In the genomic region with DNA sequence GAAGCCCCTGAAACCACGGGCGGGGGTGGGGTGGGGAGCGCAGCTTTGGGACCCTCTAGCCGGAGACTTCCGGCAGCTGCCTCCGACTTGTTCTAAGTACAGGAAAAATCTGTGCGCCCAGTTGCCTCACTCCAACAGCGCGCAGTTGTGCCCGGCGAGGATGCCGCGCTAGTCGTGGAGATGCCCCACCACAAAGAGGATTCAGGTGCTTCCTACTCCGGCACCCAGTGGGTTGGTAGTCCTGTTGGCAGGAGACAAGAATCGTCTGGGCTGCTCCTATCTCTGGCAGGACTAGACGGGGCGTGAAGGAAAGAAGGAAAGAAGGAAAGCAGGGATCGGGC, we compare ENCODE assay signal across 11 cellular contexts. TPM values are rescaled to one million over a fixed set of nuclear protein-coding genes. Genes with fewer than 3 reads are reported as not detected.
A peak's percentile ranks its signal among the peaks of the same experiment; 100 is the strongest.
DNase-seq lines count a peak whose midpoint lies in the region; ATAC-seq, FAIRE-seq and TF ChIP-seq lines count a peak whose summit lies in the region.
"Had no signal": no experiment of that assay in that cellular context is flagged by ENCODE, and none has a peak within 500 bp of the region (broad histone marks: within the 10 kb centered on the region; RNA-seq: fewer than 3 reads in every experiment).

No MANE protein-coding gene starts in this region.

- no peak for TF ChIP-seq POLR2A in spleen (IDR thresholded peaks at IDR 0.05)

- peaks cover 4% of the 10 kb centered on the region; the same call in 1 of the 2 replicates for H3K27me3 ChIP-seq in OCI-LY1 (ENCODE audit: insufficient read depth, low read length)
- peaks cover 3 to 93% (median 39%) of the 10 kb centered on the region in 7 donors for H3K27me3 ChIP-seq in spleen (replicated peaks in 1 of 7)
- H3K27me3 ChIP-seq: vagina had no signal

- H3K9ac ChIP-seq in OCI-LY1 (ENCODE audit: low read length): no peak overlapping the region

- no peaks in the 10 kb centered on the region for H4K20me1 ChIP-seq in OCI-LY1 (ENCODE audit: insufficient read depth, low read length)

- FAIRE-seq in frontal cortex (lab: Jason Lieb, UNC): no peak

- TF ChIP-seq CTCF in OCI-LY1 (IDR thresholded peaks at IDR 0.05; ENCODE audit: low read length): no peak
- TF ChIP-seq CTCF in glutamatergic neuron (IDR thresholded peaks at IDR 0.05; ENCODE audit: partially characterized antibody, unreplicated experiment): no peak
- no peak for TF ChIP-seq CTCF in spleen (IDR thresholded peaks at IDR 0.05 in 8 of 11, conservative IDR thresholded peaks at IDR 0.05 in 3 of 11)

- H3K9me3 Mint-ChIP-seq in activated CD4-positive, alpha-beta T cell treated with anti-CD3 and anti-CD28 coated beads, Interleukin-2, amount 10 ng/mL, durations not matched to agents 24 days and 14 days: no peaks in the 10 kb centered on the region
- H3K9me3 Mint-ChIP-seq in glutamatergic neuron (ENCODE audit: unreplicated experiment): peaks cover 4% of the 10 kb centered on the region

- intact Hi-C loops in activated CD4-positive, alpha-beta T cell treated with anti-CD3 and anti-CD28 coated beads, Interleukin-2, amount 10 ng/mL, durations not matched to agents 24 days and 14 days (cut with micrococcal nuclease): loop anchor here (10.0 kb wide), 3 partner anchors 291 to 1571 kb away; partner anchors contain the start of gene PALS2
- intact Hi-C loops in spleen (cut with DNase I; ENCODE audit: low total_unique reads): no loop called here

- no peak for ATAC-seq in GM18502 (IDR thresholded peaks at IDR 0.05; ENCODE audit: poor library complexity, unreplicated experiment)

- H2AFZ ChIP-seq in OCI-LY1 (ENCODE audit: low read length): no peak overlapping the region

- H3K4me1 Mint-ChIP-seq in activated CD4-positive, alpha-beta T cell treated with anti-CD3 and anti-CD28 coated beads, Interleukin-2, amount 10 ng/mL, durations not matched to agents 24 days and 14 days: peaks cover 3% of the 10 kb centered on the region
- peaks cover 6% of the 10 kb centered on the region for H3K4me1 Mint-ChIP-seq in glutamatergic neuron (ENCODE audit: low read depth, unreplicated experiment)

- no peak overlapping the region for H3K27ac ChIP-seq in OCI-LY1 (ENCODE audit: low read depth, low read length, poor library complexity, severe bottlenecking)
- H3K27ac ChIP-seq in spleen: no peak overlapping the region
- H3K27ac ChIP-seq: vagina had no signal

- H3F3A ChIP-seq in OCI-LY1 (ENCODE audit: insufficient read depth, low read length): no peaks in the 10 kb centered on the region

- H3K27ac Mint-ChIP-seq in activated CD4-positive, alpha-beta T cell treated with anti-CD3 and anti-CD28 coated beads, Interleukin-2, amount 10 ng/mL, durations not matched to agents 24 days and 14 days: no peak overlapping the region
- no peak overlapping the region for H3K27ac Mint-ChIP-seq in glutamatergic neuron (ENCODE audit: unreplicated experiment)

- no peaks in the 10 kb centered on the region for H3K9me2 ChIP-seq in OCI-LY1 (ENCODE audit: low read depth, low read length)

- peak overlapping the region; percentile 38; the same call in 1 of the 2 replicates for H3K4me2 ChIP-seq in OCI-LY1 (ENCODE audit: low read length)

- peaks cover 57% of the 10 kb centered on the region for H3K27me3 Mint-ChIP-seq in activated CD4-positive, alpha-beta T cell treated with anti-CD3 and anti-CD28 coated beads, Interleukin-2, amount 10 ng/mL, durations not matched to agents 24 days and 14 days
- peaks cover 13% of the 10 kb centered on the region for H3K27me3 Mint-ChIP-seq in glutamatergic neuron (ENCODE audit: unreplicated experiment)

- peaks cover 3% of the 10 kb centered on the region; the same call in 1 of the 2 replicates for H3K9me3 ChIP-seq in OCI-LY1 (ENCODE audit: low read length)
- no peaks in the 10 kb centered on the region for H3K9me3 ChIP-seq in spleen
- H3K9me3 ChIP-seq: vagina had no signal

- H3K79me2 ChIP-seq in OCI-LY1 (ENCODE audit: insufficient read depth, low read length): no peaks in the 10 kb centered on the region

- H3K36me3 ChIP-seq in OCI-LY1 (ENCODE audit: insufficient read depth, low read length) (no peaks in the 10 kb centered on the region), spleen (no peaks in the 10 kb centered on the region)
- H3K36me3 ChIP-seq: vagina had no signal

- DNase-seq in activated CD4-positive, alpha-beta T cell treated with anti-CD3 and anti-CD28 coated beads, Interleukin-2, amount 10 ng/mL, durations not matched to agents 24 days and 14 days: peak; percentile 56
- DNase-seq in activated CD4-positive, alpha-beta T cell treated with anti-CD3 and anti-CD28 coated beads for 1 hour: no peak
- peak; percentile 31 for DNase-seq in glutamatergic neuron
- no peak for DNase-seq in spleen
- no peak for DNase-seq in NCI-H2196 (lab: John Stamatoyannopoulos, UW; ENCODE audit: unreplicated experiment)
- no peak for DNase-seq in frontal cortex (ENCODE audit: low spot score in 2 of 2)
- DNase-seq: foreskin melanocyte had no signal

- H3K4me3 ChIP-seq in OCI-LY1 (ENCODE audit: low read depth, low read length, poor library complexity, severe bottlenecking): peak overlapping the region; percentile 16
- H3K4me3 ChIP-seq in spleen: peak overlapping the region in 7 of 8 donors; percentile 12 to 62 (median 22)
- H3K4me3 ChIP-seq: vagina had no signal

- no peaks in the 10 kb centered on the region for H3K36me3 Mint-ChIP-seq in activated CD4-positive, alpha-beta T cell treated with anti-CD3 and anti-CD28 coated beads, Interleukin-2, amount 10 ng/mL, durations not matched to agents 24 days and 14 days (ENCODE audit: low read depth)
- no peaks in the 10 kb centered on the region for H3K36me3 Mint-ChIP-seq in glutamatergic neuron (ENCODE audit: unreplicated experiment)

- WGBS in spleen, 5 donors: 1 to 10% (median 1%) methylated on average over 19 of the region's 19 CpGs

- H3K4me3 Mint-ChIP-seq in activated CD4-positive, alpha-beta T cell treated with anti-CD3 and anti-CD28 coated beads, Interleukin-2, amount 10 ng/mL, durations not matched to agents 24 days and 14 days: peak overlapping the region; percentile 73
- H3K4me3 Mint-ChIP-seq in glutamatergic neuron (ENCODE audit: unreplicated experiment): peak overlapping the region; percentile 90

- H3K4me1 ChIP-seq in OCI-LY1 (ENCODE audit: insufficient read depth, low read length, severe bottlenecking) (no peaks in the 10 kb centered on the region), spleen (peaks cover 7 to 23% (median 21%) of the 10 kb centered on the region in 6 donors)

RNA-seq across cellular contexts. Expression of gene NPY, which starts 0.5 kb away (rescaled TPM):
- total RNA-seq in activated CD4-positive, alpha-beta T cell treated with anti-CD3 and anti-CD28 coated beads, Interleukin-2, amount 10 ng/mL, durations not matched to agents 24 days and 14 days: not detected in 2 replicates
- total RNA-seq in glutamatergic neuron (ENCODE audit: unreplicated experiment) (not detected), spleen (not detected), frontal cortex (41.2 TPM)
- polyA plus RNA-seq in spleen: 1 to 10 TPM in 1 of 3 donors, under 1 TPM in 1, not detected in 1; 0.56 to 1.1 TPM
- total RNA-seq: OCI-LY7 had no signal

Comparison
In these comparisons a context has a peak if more than half of its experiments do, and no peak if none do; other contexts are left out.
1. DNase-seq: peak in activated CD4-positive, alpha-beta T cell treated with anti-CD3 and anti-CD28 coated beads, Interleukin-2, amount 10 ng/mL, durations not matched to agents 24 days and 14 days (single experiment) and glutamatergic neuron (single experiment); none in activated CD4-positive, alpha-beta T cell treated with anti-CD3 and anti-CD28 coated beads for 1 hour (single experiment), spleen (single experiment), NCI-H2196 (single experiment) and frontal cortex (0 of 2).
2. RNA of gene NPY, which starts 0.5 kb away (total RNA-seq): 41.2 TPM in frontal cortex (single experiment); not detected in activated CD4-positive, alpha-beta T cell treated with anti-CD3 and anti-CD28 coated beads, Interleukin-2, amount 10 ng/mL, durations not matched to agents 24 days and 14 days, not detected in glutamatergic neuron (single experiment) and not detected in spleen; every median in the first group is over 10 times any median in the second.